23 cellular contexts compared by ENCODE assay signal in the genomic region with DNA sequence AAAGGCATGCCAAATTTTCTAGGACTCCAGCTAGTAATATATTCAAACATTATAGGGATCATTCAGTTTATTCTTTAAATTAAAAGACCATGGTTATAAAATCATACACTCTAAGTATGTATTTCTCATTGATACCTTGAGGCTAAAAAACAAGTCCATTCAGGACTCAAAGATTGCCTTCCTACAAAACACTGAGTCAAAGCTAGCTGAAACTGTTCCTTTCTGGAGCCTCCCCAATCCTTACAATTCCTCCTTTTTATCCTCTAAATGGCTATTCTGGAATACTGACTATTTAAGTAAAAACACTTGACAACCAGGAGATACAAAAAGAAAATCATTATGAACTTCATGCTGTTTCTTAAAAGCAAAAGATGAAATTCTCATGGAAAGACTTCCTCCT.
"Had no signal": no experiment of that assay in that cellular context is flagged by ENCODE, and none has a peak within 500 bp of the region (broad histone marks: within the 10 kb centered on the region; RNA-seq: fewer than 3 reads in every experiment).

No MANE protein-coding gene starts in this region.

- H3K9me3 ChIP-seq: SJSA1 had no signal

- FAIRE-seq: HepG2, RCC 7860 had no signal

- H3K27ac ChIP-seq: SJSA1, SK-N-MC had no signal

- ATAC-seq: HepG2 had no signal

- H3K27me3 ChIP-seq: SJSA1 had no signal

- DNase-seq: IMR-90, Kasumi-1, KG1, MV-4-11, NCI-H1048, NCI-H1105 treated with DMSO at 0.1 percent for 48 hours, NCI-H1417 treated with DMSO at 0.1 percent for 48 hours, NCI-H146, NCI-H1694 treated with DMSO at 0.1 percent for 48 hours, NCI-H1930, NCI-H2081, NCI-H2107, NCI-H2227 treated with DMSO at 0.1 percent for 48 hours, NCI-H524, NCI-H526 treated with DMSO at 0.1 percent for 48 hours, NCI-H748 treated with DMSO at 0.1 percent for 48 hours, Right ventricle myocardium superior, RPMI8226, SIG-M5 had no signal

- H3K4me3 ChIP-seq: SJSA1, SK-N-MC had no signal
